In the genomic region with DNA sequence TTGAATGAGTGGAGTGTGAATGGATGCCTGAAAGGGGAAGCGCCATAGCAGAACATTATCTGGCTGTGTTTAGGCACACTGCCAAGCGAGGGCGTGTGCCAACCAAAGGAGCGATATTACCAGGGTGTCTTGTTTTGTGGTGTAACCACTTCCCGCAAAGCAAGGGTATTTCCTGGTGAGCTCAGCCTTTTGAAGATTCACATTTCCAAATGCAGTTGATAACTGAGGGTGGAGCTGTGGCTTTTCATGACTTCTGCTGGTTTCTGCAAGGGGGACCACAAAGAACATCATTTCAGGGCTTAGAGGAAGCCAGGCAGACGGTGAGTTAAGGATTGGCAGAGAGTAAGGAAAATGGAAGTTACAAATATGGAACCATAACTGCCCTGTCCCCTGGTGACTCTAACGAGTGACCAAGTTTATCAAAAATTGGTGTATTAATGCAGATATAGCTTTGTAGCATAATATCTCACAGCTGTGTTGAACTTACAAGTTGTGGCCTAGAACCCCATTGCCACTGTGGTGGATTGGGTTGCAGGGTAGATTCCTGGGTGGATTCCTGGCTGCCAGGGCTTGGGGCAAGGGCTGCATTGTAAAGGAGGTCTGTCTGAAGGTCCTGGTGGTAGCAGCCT, we compare ENCODE assay signal across 8 cellular contexts.
A peak's percentile ranks its signal among the peaks of the same experiment; 100 is the strongest.
DNase-seq lines count a peak whose midpoint lies in the region; ATAC-seq and TF ChIP-seq lines count a peak whose summit lies in the region.

No MANE protein-coding gene starts in this region.

- H3K9me3 ChIP-seq in esophagus muscularis mucosa = no peaks in the 10 kb centered on the region

- H3K9me3 Mint-ChIP-seq in activated CD4-positive, alpha-beta memory T cell treated with anti-CD3 and anti-CD28 coated beads for 36 hours = peaks cover 3% of the 10 kb centered on the region

- H3K27me3 Mint-ChIP-seq in activated CD4-positive, alpha-beta memory T cell treated with anti-CD3 and anti-CD28 coated beads for 36 hours = peaks cover 68% of the 10 kb centered on the region

- DNase-seq in ELR (ENCODE audit: low read depth) (peak; percentile 63), NCI-H345 (lab: John Stamatoyannopoulos, UW) (peak; percentile 92), pons (ENCODE audit: low spot score) (peak; percentile 70), occipital lobe (lab: John Stamatoyannopoulos, UW) (no peak), esophagus muscularis mucosa (ENCODE audit: extremely low spot score) (no peak)
- DNase-seq in activated CD4-positive, alpha-beta memory T cell treated with anti-CD3 and anti-CD28 coated beads for 36 hours = peak; percentile 90
- DNase-seq in effector CD8-positive, alpha-beta T cell (lab: John Stamatoyannopoulos, UW) = peak; percentile 67

- peaks cover 0 to 5% (median 2%) of the 10 kb centered on the region in 4 donors for H3K36me3 ChIP-seq in esophagus muscularis mucosa

- no peak overlapping the region for H3K4me3 ChIP-seq in esophagus muscularis mucosa

- H3K4me3 Mint-ChIP-seq in activated CD4-positive, alpha-beta memory T cell treated with anti-CD3 and anti-CD28 coated beads for 36 hours = no peak overlapping the region

- CTCF ChIA-PET in activated CD4-positive, alpha-beta memory T cell treated with anti-CD3 and anti-CD28 coated beads for 36 hours (lab: Charles Lee) = interaction anchor here (0.8 to 2.3 kb wide), 11 partner anchors 14 to 330 kb away, joined by 3 to 22 read pairs (median 4); no protein-coding TSS in a partner anchor

- TF ChIP-seq POLR2A in esophagus muscularis mucosa (IDR thresholded peaks at IDR 0.05; ENCODE audit: low read depth) = no peak

- H3K27ac Mint-ChIP-seq in activated CD4-positive, alpha-beta memory T cell treated with anti-CD3 and anti-CD28 coated beads for 36 hours = peak overlapping the region; percentile 19

- H3K4me1 Mint-ChIP-seq in activated CD4-positive, alpha-beta memory T cell treated with anti-CD3 and anti-CD28 coated beads for 36 hours (ENCODE audit: low read depth) = peaks cover 40% of the 10 kb centered on the region

- H3K4me1 ChIP-seq in esophagus muscularis mucosa = peaks cover 14 to 42% (median 39%) of the 10 kb centered on the region in 4 donors

- 82% methylated on average over 7 of the region's 7 CpGs for WGBS in esophagus muscularis mucosa

- peak; percentile 74 for ATAC-seq in HG02759 (IDR thresholded peaks at IDR 0.05; ENCODE audit: unreplicated experiment)

- POLR2A ChIA-PET in activated CD4-positive, alpha-beta memory T cell treated with anti-CD3 and anti-CD28 coated beads for 36 hours (lab: Charles Lee) = interaction anchor here (0.6 to 2.3 kb wide), 6 partner anchors 11 to 470 kb away, joined by 3 to 21 read pairs (median 6); no protein-coding TSS in a partner anchor

- TF ChIP-seq EP300 in esophagus muscularis mucosa (IDR thresholded peaks at IDR 0.05) = no peak

- H3K27ac ChIP-seq in esophagus muscularis mucosa (replicated peaks in 1 of 4) = no peak overlapping the region

- H3K36me3 Mint-ChIP-seq in activated CD4-positive, alpha-beta memory T cell treated with anti-CD3 and anti-CD28 coated beads for 36 hours = peaks cover 4% of the 10 kb centered on the region

- H3K27me3 ChIP-seq in esophagus muscularis mucosa = no peaks in the 10 kb centered on the region

- no peak for TF ChIP-seq CTCF in esophagus muscularis mucosa (IDR thresholded peaks at IDR 0.05)

- intact Hi-C loops in activated CD4-positive, alpha-beta memory T cell treated with anti-CD3 and anti-CD28 coated beads for 36 hours (cut with micrococcal nuclease) = loop anchor here (1.0 kb wide), 4 partner anchors 19 to 402 kb away; no protein-coding TSS in a partner anchor
- intact Hi-C loops in esophagus muscularis mucosa (cut with DNase I) = no loop called here

Comparison
In these comparisons a context has a peak if more than half of its experiments do, and no peak if none do; other contexts are left out.
1. DNase-seq: peak in ELR (single experiment), NCI-H345 (single experiment), activated CD4-positive, alpha-beta memory T cell treated with anti-CD3 and anti-CD28 coated beads for 36 hours (single experiment), effector CD8-positive, alpha-beta T cell (single experiment) and pons (single experiment); none in occipital lobe (single experiment) and esophagus muscularis mucosa (single experiment).